In the genomic region with DNA sequence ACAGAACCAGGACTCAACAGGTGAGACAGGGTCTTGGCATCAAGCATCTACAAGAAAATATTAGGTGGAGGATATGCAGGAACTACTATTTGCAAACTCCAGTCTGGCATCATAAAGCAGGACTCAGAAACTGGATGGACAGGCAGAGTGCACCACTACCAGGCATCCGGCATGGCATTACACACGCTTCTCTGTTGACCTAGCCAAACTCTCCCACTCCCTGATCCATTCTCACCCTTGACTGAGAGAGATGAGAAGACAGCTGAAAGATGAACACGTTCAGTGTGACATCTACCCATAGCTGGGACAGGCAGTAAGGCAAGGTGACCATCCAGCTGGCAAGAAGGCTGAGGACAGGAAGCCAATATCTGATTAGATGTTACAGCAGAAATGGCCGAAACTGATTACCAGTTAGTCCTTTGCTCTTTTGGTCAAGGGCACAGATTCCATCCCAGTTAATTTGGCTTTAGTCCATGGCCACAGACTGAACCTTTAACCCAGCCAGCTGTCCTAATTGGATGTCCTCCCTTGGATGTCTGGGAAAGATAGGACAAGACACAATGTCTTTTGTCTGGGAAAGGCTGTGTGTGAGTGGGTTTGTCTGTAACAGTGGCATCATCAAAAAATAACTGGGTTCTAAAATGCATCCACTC, we compare ENCODE assay signal across 1 cellular context.
TF ChIP-seq lines count a peak whose summit lies in the region.

No MANE protein-coding gene starts in this region.

TF ChIP-seq in IMR-90, 13 proteins besides CTCF, POLR2A, EP300 and RAD21 (continued from another document):
- TF ChIP-seq MAFK (IDR thresholded peaks at IDR 0.05; ENCODE audit: low read depth, low read length) (no peak), NFE2L2 (IDR thresholded peaks at IDR 0.05; ENCODE audit: low read depth, low read length) (no peak)
